In genomic region chr14:72962829-72963312, GRCh38 we compare ENCODE assay signal across 7 cellular contexts. TPM values are rescaled to one million over a fixed set of nuclear protein-coding genes. Genes with fewer than 3 reads are reported as not detected.
DNase-seq lines count a peak whose midpoint lies in the region; ATAC-seq, FAIRE-seq and TF ChIP-seq lines count a peak whose summit lies in the region.

No MANE protein-coding gene starts in this region.

- no peak overlapping the region for H3K9ac ChIP-seq in astrocyte (ENCODE audit: low read length)

- no peaks in the 10 kb centered on the region for H3K27me3 Mint-ChIP-seq in astrocyte (ENCODE audit: low read depth, unreplicated experiment)

- peak; percentile 56 for DNase-seq in GM04504 (ENCODE audit: low read depth)
- DNase-seq in NCI-H1436 (lab: John Stamatoyannopoulos, UW), result peak; percentile 18
- DNase-seq in astrocyte (ENCODE audit: low read depth), result peak; percentile 92
- DNase-seq in mucosa of descending colon, result peak in 1 of 3 donors; percentile 30
- no peak for DNase-seq in effector CD4-positive, alpha-beta T cell
- DNase-seq in globus pallidus (ENCODE audit: low spot score), result no peak

- H3K4me3 Mint-ChIP-seq in astrocyte (ENCODE audit: unreplicated experiment), result no peak overlapping the region

- H4K20me1 ChIP-seq in astrocyte (ENCODE audit: insufficient read depth, low read length), result no peaks in the 10 kb centered on the region

- H3K9me3 ChIP-seq in astrocyte (ENCODE audit: insufficient read depth, low read depth, low read length), result no peaks in the 10 kb centered on the region
- no peaks in the 10 kb centered on the region for H3K9me3 ChIP-seq in mucosa of descending colon

- H3K4me1 ChIP-seq in astrocyte (ENCODE audit: insufficient read depth, low read length) (peaks cover 3% of the 10 kb centered on the region), mucosa of descending colon (ENCODE audit: low read depth) (no peaks in the 10 kb centered on the region)

- TF ChIP-seq CTCF in astrocyte (IDR thresholded peaks at IDR 0.05; ENCODE audit: insufficient read depth, low read depth, low read length) (no peak), mucosa of descending colon (IDR thresholded peaks at IDR 0.05) (no peak)

- peaks cover 9% of the 10 kb centered on the region for H3K4me1 Mint-ChIP-seq in astrocyte (ENCODE audit: low read depth, unreplicated experiment)

- no peak overlapping the region for H2AFZ ChIP-seq in astrocyte (ENCODE audit: low read depth, low read length)

- no peaks in the 10 kb centered on the region for H3K9me3 Mint-ChIP-seq in astrocyte (ENCODE audit: unreplicated experiment)

- no peak overlapping the region for H3K27ac Mint-ChIP-seq in astrocyte (ENCODE audit: unreplicated experiment)

- no peak overlapping the region for H3K4me2 ChIP-seq in astrocyte (ENCODE audit: low read length)

- H3K27ac ChIP-seq in astrocyte (ENCODE audit: low read depth, low read length), result no peak overlapping the region

- ATAC-seq in mucosa of descending colon (peak; percentile 84), HG03457 (IDR thresholded peaks at IDR 0.05; ENCODE audit: unreplicated experiment) (no peak)

- no peak for FAIRE-seq in astrocyte (lab: Jason Lieb, UNC)

- H3K79me2 ChIP-seq in astrocyte (ENCODE audit: insufficient read depth, low read length), result no peaks in the 10 kb centered on the region

- H3K36me3 Mint-ChIP-seq in astrocyte (ENCODE audit: low read depth, unreplicated experiment), result peaks cover 34% of the 10 kb centered on the region

- H3K4me3 ChIP-seq in astrocyte (ENCODE audit: insufficient read depth, low read depth, low read length) (no peak overlapping the region), mucosa of descending colon (no peak overlapping the region)

- H3K27me3 ChIP-seq in astrocyte (ENCODE audit: insufficient read depth, low read length), result no peaks in the 10 kb centered on the region

- intact Hi-C loops in mucosa of descending colon (cut with DNase I, micrococcal nuclease), result no loop called here

- H3K36me3 ChIP-seq in astrocyte (ENCODE audit: insufficient read depth, low read length), result peaks cover 14% of the 10 kb centered on the region
- H3K36me3 ChIP-seq in mucosa of descending colon (ENCODE audit: low read depth), result no peaks in the 10 kb centered on the region

RNA-seq across cellular contexts. Expression of gene DCAF4, which starts 36.6 kb away (rescaled TPM):
- total RNA-seq in astrocyte (33.5 and 34.3 TPM in 2 replicates), mucosa of descending colon (10 to 100 TPM; 13.9 to 27.0 (median 15.7) TPM)

Comparison
In these comparisons a context has a peak if more than half of its experiments do, and no peak if none do; other contexts are left out.
1. DNase-seq: peak in GM04504 (single experiment), NCI-H1436 (single experiment) and astrocyte (single experiment); none in effector CD4-positive, alpha-beta T cell (single experiment) and globus pallidus (single experiment).